In genomic region chr6:107246249-107246971, GRCh38 we compare ENCODE assay signal across 1 cellular context.
TF ChIP-seq lines count a peak whose summit lies in the region.

No MANE protein-coding gene starts in this region.

TF ChIP-seq in HEK293, 187 proteins besides CTCF, POLR2A, EP300 and RAD21 (continued from another document):
- TF ChIP-seq TSHZ1 (tag by site-specific recombination; IDR thresholded peaks at IDR 0.05; ENCODE audit: borderline replicate concordance) = no peak
- TF ChIP-seq ZNF488 (tag by site-specific recombination; IDR thresholded peaks at IDR 0.05) = no peak
